Comparison of ENCODE assay signal across 21 cellular contexts in the genomic region with DNA sequence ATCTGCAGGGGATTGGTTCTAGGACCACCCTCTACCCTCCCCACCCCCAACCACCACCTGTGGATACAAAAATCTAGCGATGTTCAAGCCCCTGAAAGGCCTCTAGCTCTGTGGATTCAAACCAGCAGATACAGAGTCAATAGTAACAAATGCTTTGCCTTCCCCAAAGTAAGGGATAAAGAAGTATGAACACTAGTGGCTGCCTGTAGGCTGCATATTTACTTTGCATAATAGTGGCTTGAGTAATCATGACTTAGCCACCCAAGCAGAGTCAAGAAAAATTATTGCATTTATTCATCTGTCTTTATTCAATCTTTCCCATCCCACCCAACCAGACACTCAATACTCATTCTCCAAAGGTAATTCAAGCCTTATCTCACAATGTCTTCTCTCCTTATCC. TPM values are rescaled to one million over a fixed set of nuclear protein-coding genes. Genes with fewer than 3 reads are reported as not detected.
DNase-seq lines count a peak whose midpoint lies in the region; ATAC-seq, FAIRE-seq and TF ChIP-seq lines count a peak whose summit lies in the region.
"Had no signal": no experiment of that assay in that cellular context is flagged by ENCODE, and none has a peak within 500 bp of the region (broad histone marks: within the 10 kb centered on the region; RNA-seq: fewer than 3 reads in every experiment).

No MANE protein-coding gene starts in this region.

- DNase-seq in ELR (ENCODE audit: low read depth) = peak; percentile 41
- peak; percentile 38 for DNase-seq in astrocyte (ENCODE audit: low read depth)
- peak; percentile 37 to 70 for DNase-seq in foreskin fibroblast
- no peak for DNase-seq in NCI-H2107 treated with DMSO at 0.1 percent for 48 hours (lab: John Stamatoyannopoulos, UW; ENCODE audit: unreplicated experiment)
- DNase-seq in OCI-LY7 (ENCODE audit: low spot score) = no peak
- DNase-seq in activated naive CD8-positive, alpha-beta T cell treated with anti-CD3 and anti-CD28 coated beads for 36 hours = no peak
- DNase-seq: activated CD4-positive, alpha-beta T cell treated with anti-CD3 and anti-CD28 coated beads, Interleukin-2, amount 50 U/mL, for 4 hours; activated T-cell treated with anti-CD3 and anti-CD28 coated beads, Interleukin-2, amount 50 U/mL, for 4 hours; cerebellar nuclear complex; endodermal cell; mesendoderm; MM.1S; NCI-H2081; NCI-H69; stomach had no signal

- H3K79me2 ChIP-seq in astrocyte (ENCODE audit: insufficient read depth, low read length) (peaks cover 18% of the 10 kb centered on the region), OCI-LY7 (ENCODE audit: insufficient read depth, low read depth, low read length) (no peaks in the 10 kb centered on the region)

- H3K27me3 Mint-ChIP-seq in astrocyte (ENCODE audit: low read depth, unreplicated experiment) = no peaks in the 10 kb centered on the region
- H3K27me3 Mint-ChIP-seq in activated naive CD8-positive, alpha-beta T cell treated with anti-CD3 and anti-CD28 coated beads for 36 hours = no peaks in the 10 kb centered on the region
- H3K27me3 Mint-ChIP-seq: activated naive CD8-positive, alpha-beta T cell had no signal

- peak overlapping the region; percentile 49 for H3K9ac ChIP-seq in astrocyte (ENCODE audit: low read length)
- peak overlapping the region; percentile 54 for H3K9ac ChIP-seq in skeletal muscle satellite cell (ENCODE audit: low read depth, low read length)

- no peak overlapping the region for H3K4me3 Mint-ChIP-seq in astrocyte (ENCODE audit: unreplicated experiment)
- no peak overlapping the region for H3K4me3 Mint-ChIP-seq in activated naive CD8-positive, alpha-beta T cell treated with anti-CD3 and anti-CD28 coated beads for 36 hours
- H3K4me3 Mint-ChIP-seq: activated naive CD8-positive, alpha-beta T cell; activated T-cell treated with anti-CD3 and anti-CD28 coated beads, Interleukin-2, amount 50 U/mL, for 4 hours; endodermal cell had no signal

- CTCF ChIA-PET in OCI-LY7 (lab: Charles Lee; ENCODE audit: unreplicated experiment) = no interaction called here

- H3K27ac Mint-ChIP-seq in astrocyte (ENCODE audit: unreplicated experiment) = peak overlapping the region; percentile 91
- no peak overlapping the region for H3K27ac Mint-ChIP-seq in activated naive CD8-positive, alpha-beta T cell treated with anti-CD3 and anti-CD28 coated beads for 36 hours
- H3K27ac Mint-ChIP-seq: activated naive CD8-positive, alpha-beta T cell; endodermal cell had no signal

- H3K9me3 ChIP-seq in astrocyte (ENCODE audit: insufficient read depth, low read depth, low read length) = peaks cover 5% of the 10 kb centered on the region
- H3K9me3 ChIP-seq in skeletal muscle satellite cell (replicated peaks; ENCODE audit: low read length) = peaks cover 5% of the 10 kb centered on the region
- H3K9me3 ChIP-seq in OCI-LY7 (ENCODE audit: low read length) = no peaks in the 10 kb centered on the region

- H3K9me2 ChIP-seq in OCI-LY7 (ENCODE audit: insufficient read depth, low read length) = no peaks in the 10 kb centered on the region

- peak overlapping the region; percentile 57 for H3K27ac ChIP-seq in astrocyte (ENCODE audit: low read depth, low read length)
- H3K27ac ChIP-seq in OCI-LY7 (ENCODE audit: low read depth, low read length, poor library complexity, severe bottlenecking) = no peak overlapping the region
- H3K27ac ChIP-seq: stomach had no signal

- no peaks in the 10 kb centered on the region for H3K9me3 Mint-ChIP-seq in astrocyte (ENCODE audit: unreplicated experiment)
- H3K9me3 Mint-ChIP-seq in activated naive CD8-positive, alpha-beta T cell treated with anti-CD3 and anti-CD28 coated beads for 36 hours = peaks cover 7% of the 10 kb centered on the region

- H3K4me3 ChIP-seq in astrocyte (ENCODE audit: insufficient read depth, low read depth, low read length) (no peak overlapping the region), foreskin fibroblast (ENCODE audit: low read depth in 1 of 2, low read length in 2 of 2) (no peak overlapping the region), skeletal muscle satellite cell (ENCODE audit: low read length) (no peak overlapping the region), OCI-LY7 (ENCODE audit: low read depth, low read length, poor library complexity, severe bottlenecking) (no peak overlapping the region)
- H3K4me3 ChIP-seq: stomach had no signal

- no peak for FAIRE-seq in astrocyte (lab: Jason Lieb, UNC)
- FAIRE-seq: TTC549 had no signal

- BruUV-seq in OCI-LY7 (replicated peaks; lab: Mats Ljungman, UMichigan) = no TSS peak

- H3K4me1 Mint-ChIP-seq in astrocyte (ENCODE audit: low read depth, unreplicated experiment) = peaks cover 49% of the 10 kb centered on the region
- peaks cover 4% of the 10 kb centered on the region for H3K4me1 Mint-ChIP-seq in activated naive CD8-positive, alpha-beta T cell treated with anti-CD3 and anti-CD28 coated beads for 36 hours

- H4K20me1 ChIP-seq in astrocyte (ENCODE audit: insufficient read depth, low read length) = no peaks in the 10 kb centered on the region
- no peaks in the 10 kb centered on the region for H4K20me1 ChIP-seq in OCI-LY7 (ENCODE audit: insufficient read depth, low read length)

- ATAC-seq in GM18520 (IDR thresholded peaks at IDR 0.05; ENCODE audit: unreplicated experiment) = no peak
- ATAC-seq: activated T-cell treated with anti-CD3 and anti-CD28 coated beads, Interleukin-2, amount 50 U/mL, for 4 hours; Panc1; SK-N-SH treated with all-trans-retinoic acid at 6 μM for 48 hours had no signal

- H3K36me3 Mint-ChIP-seq in astrocyte (ENCODE audit: low read depth, unreplicated experiment) = peaks cover 7% of the 10 kb centered on the region
- peaks cover 3% of the 10 kb centered on the region for H3K36me3 Mint-ChIP-seq in activated naive CD8-positive, alpha-beta T cell treated with anti-CD3 and anti-CD28 coated beads for 36 hours
- H3K36me3 Mint-ChIP-seq: activated naive CD8-positive, alpha-beta T cell had no signal

- no peak for TF ChIP-seq CTCF in astrocyte (IDR thresholded peaks at IDR 0.05; ENCODE audit: insufficient read depth, low read depth, low read length)
- TF ChIP-seq CTCF in foreskin fibroblast (IDR thresholded peaks at IDR 0.05; ENCODE audit: low read depth, low read length) = no peak
- TF ChIP-seq CTCF in OCI-LY7 (conservative IDR thresholded peaks at IDR 0.05; ENCODE audit: low read length) = no peak

- H3K36me3 ChIP-seq in astrocyte (ENCODE audit: insufficient read depth, low read length) (no peaks in the 10 kb centered on the region), skeletal muscle satellite cell (ENCODE audit: insufficient read depth, low read length) (peaks cover 6% of the 10 kb centered on the region), OCI-LY7 (ENCODE audit: insufficient read depth, low read length) (no peaks in the 10 kb centered on the region)

- POLR2A ChIA-PET in OCI-LY7 (lab: Charles Lee) = no interaction called here

- H3K27me3 ChIP-seq in astrocyte (ENCODE audit: insufficient read depth, low read length) (no peaks in the 10 kb centered on the region), skeletal muscle satellite cell (ENCODE audit: control insufficient read depth, insufficient read depth, low read length) (no peaks in the 10 kb centered on the region)
- H3K27me3 ChIP-seq: stomach had no signal

- H3K4me2 ChIP-seq in astrocyte (ENCODE audit: low read length) (peak overlapping the region; percentile 27), skeletal muscle satellite cell (ENCODE audit: low read length) (no peak overlapping the region), OCI-LY7 (ENCODE audit: low read length) (no peak overlapping the region)

- peaks cover 26% of the 10 kb centered on the region for H3K4me1 ChIP-seq in astrocyte (ENCODE audit: insufficient read depth, low read length)
- H3K4me1 ChIP-seq in skeletal muscle satellite cell (ENCODE audit: control insufficient read depth, insufficient read depth, low read length) = peaks cover 44% of the 10 kb centered on the region
- no peaks in the 10 kb centered on the region for H3K4me1 ChIP-seq in OCI-LY7 (ENCODE audit: insufficient read depth, low read length, poor library complexity, severe bottlenecking)

- intact Hi-C loops in OCI-LY7 (cut with micrococcal nuclease; ENCODE audit: unreplicated experiment) = no loop called here

- H2AFZ ChIP-seq in astrocyte (ENCODE audit: low read depth, low read length) (no peak overlapping the region), OCI-LY7 (ENCODE audit: low read length) (no peak overlapping the region)

RNA-seq across cellular contexts. Expression of gene SOCS6, which starts 43.8 kb away (rescaled TPM):
- total RNA-seq in astrocyte (20.5 and 24.1 TPM in 2 replicates), OCI-LY7 (2022) (not detected in 2 replicates)
- total RNA-seq in skeletal muscle satellite cell (2012; rRNA removed) = 26.6 and 33.2 TPM in 2 replicates
- not detected in 2 replicates for total RNA-seq in OCI-LY7 (2014; rRNA removed; shearing (Covaris generic))
- total RNA-seq in activated naive CD8-positive, alpha-beta T cell treated with anti-CD3 and anti-CD28 coated beads for 36 hours = 1 to 10 TPM; 2.1 to 2.2 TPM

Comparison
In these comparisons a context has a peak if more than half of its experiments do, and no peak if none do; other contexts are left out.
1. DNase-seq: peak in ELR (single experiment), astrocyte (single experiment) and foreskin fibroblast (2 of 2); none in NCI-H2107 treated with DMSO at 0.1 percent for 48 hours (single experiment), OCI-LY7 (single experiment) and activated naive CD8-positive, alpha-beta T cell treated with anti-CD3 and anti-CD28 coated beads for 36 hours (single experiment).